ENCODE assay signal across 8 cellular contexts in genomic region chrX:110167952-110168451, GRCh38.
A peak's percentile ranks its signal among the peaks of the same experiment; 100 is the strongest.
DNase-seq lines count a peak whose midpoint lies in the region; ATAC-seq and TF ChIP-seq lines count a peak whose summit lies in the region.

No MANE protein-coding gene starts in this region.

- POLR2A ChIA-PET in Caco-2 (lab: Charles Lee) = no interaction called here

- DNase-seq in Caco-2 = peak in 1 of 2 experiments; percentile 14
- no peak for DNase-seq in LNCaP clone FGC (ENCODE audit: low read depth)
- peak; percentile 30 for DNase-seq in activated T-cell treated with anti-CD3 and anti-CD28 coated beads for 4 hours
- peak in 1 of 2 donors; percentile 53 for DNase-seq in fibroblast of lung (ENCODE audit: low read depth in 2 of 2)
- DNase-seq in stimulated activated CD4-positive, alpha-beta T cell treated with anti-CD3 and anti-CD28 coated beads, Interleukin-12 subunit alpha, Interleukin-12 subunit beta, amount 100 ng/mL, for 24 hours (ENCODE audit: low read depth in 2 of 2) = peak; percentile 5 to 23
- no peak for DNase-seq in GDM1 (lab: John Stamatoyannopoulos, UW)
- DNase-seq in superior temporal gyrus (ENCODE audit: extremely low spot score) = no peak

- H3K27ac Mint-ChIP-seq in Caco-2 (ENCODE audit: unreplicated experiment) = no peak overlapping the region

- no peak overlapping the region for H2AFZ ChIP-seq in fibroblast of lung (ENCODE audit: low read length)

- H3K4me1 ChIP-seq in Caco-2 = no peaks in the 10 kb centered on the region
- no peaks in the 10 kb centered on the region for H3K4me1 ChIP-seq in fibroblast of lung (ENCODE audit: control insufficient read depth, extremely low read depth, insufficient read depth, low read length)

- no peak overlapping the region for H3K9ac ChIP-seq in fibroblast of lung (ENCODE audit: insufficient read depth, low read length)

- H3K4me1 Mint-ChIP-seq in Caco-2 (ENCODE audit: low read depth, unreplicated experiment) = no peaks in the 10 kb centered on the region

- H3K4me3 ChIP-seq in Caco-2 (ENCODE audit: low read depth, low read length) = no peak overlapping the region
- H3K4me3 ChIP-seq in LNCaP clone FGC (ENCODE audit: low read depth, low read length) = no peak overlapping the region
- no peak overlapping the region for H3K4me3 ChIP-seq in fibroblast of lung (replicated peaks in 1 of 4; ENCODE audit: control extremely low read depth in 1 of 4, insufficient read depth in 1 of 4, low read depth in 3 of 4, low read length in 4 of 4)

- H3K79me2 ChIP-seq in fibroblast of lung (ENCODE audit: control insufficient read depth, insufficient read depth, low read length) = no peaks in the 10 kb centered on the region

- BruUV-seq in Caco-2 (replicated peaks; lab: Mats Ljungman, UMichigan) = no TSS peak

- no peak overlapping the region for H3K4me2 ChIP-seq in fibroblast of lung (ENCODE audit: extremely low read depth, insufficient read depth, low read length)

- H3K27me3 Mint-ChIP-seq in Caco-2 (ENCODE audit: insufficient read depth, unreplicated experiment) = no peaks in the 10 kb centered on the region

- H3K9me3 ChIP-seq in Caco-2 = no peaks in the 10 kb centered on the region
- H3K9me3 ChIP-seq in fibroblast of lung (ENCODE audit: control insufficient read depth, insufficient read depth, low read depth, low read length) = no peaks in the 10 kb centered on the region

- H4K20me1 ChIP-seq in fibroblast of lung (ENCODE audit: control insufficient read depth, extremely low read depth, insufficient read depth, low read length) = no peaks in the 10 kb centered on the region

- H3K4me3 Mint-ChIP-seq in Caco-2 (ENCODE audit: unreplicated experiment) = no peak overlapping the region

- ATAC-seq in HG02938 (IDR thresholded peaks at IDR 0.05; ENCODE audit: unreplicated experiment) = no peak

- CTCF ChIA-PET in Caco-2 (lab: Charles Lee) = interaction anchor here (0.6 to 1.7 kb wide), 3 partner anchors 116 to 233 kb away, joined by 3 to 4 read pairs (median 4); no protein-coding TSS in a partner anchor

- intact Hi-C loops in Caco-2 (cut with micrococcal nuclease; ENCODE audit: unreplicated experiment) = loop anchor here (10.0 kb wide), 1 partner anchor 147 kb away; the partner anchor contains the start of gene AMMECR1

- H3K36me3 ChIP-seq in Caco-2 (ENCODE audit: control insufficient read depth, insufficient read depth, low read length) = no peaks in the 10 kb centered on the region
- H3K36me3 ChIP-seq in fibroblast of lung (ENCODE audit: control insufficient read depth, insufficient read depth, low read length) = no peaks in the 10 kb centered on the region

- peak; percentile 37 to 39 for TF ChIP-seq CTCF in Caco-2 (IDR thresholded peaks at IDR 0.05; ENCODE audit: insufficient read depth in 1 of 2, low read depth in 1 of 2, low read length in 1 of 2, severe bottlenecking in 1 of 2, unreplicated experiment in 1 of 2)
- peak; percentile 44 for TF ChIP-seq CTCF in LNCaP clone FGC (IDR thresholded peaks at IDR 0.05; ENCODE audit: control insufficient read depth, extremely low read depth, insufficient read depth)
- peak; percentile 21 to 47 for TF ChIP-seq CTCF in fibroblast of lung (conservative IDR thresholded peaks at IDR 0.05 in 1 of 2, IDR thresholded peaks at IDR 0.05 in 1 of 2; ENCODE audit: low read depth in 1 of 2, low read length in 2 of 2)

- peaks cover 13% of the 10 kb centered on the region for H3K36me3 Mint-ChIP-seq in Caco-2 (ENCODE audit: insufficient read depth, unreplicated experiment)

- H3K27me3 ChIP-seq in Caco-2 (replicated peaks; ENCODE audit: control insufficient read depth, insufficient read depth, low read length) (no peaks in the 10 kb centered on the region), fibroblast of lung (ENCODE audit: control insufficient read depth, insufficient read depth, low read length) (no peaks in the 10 kb centered on the region)

- H3K9me3 Mint-ChIP-seq in Caco-2 (ENCODE audit: unreplicated experiment) = no peaks in the 10 kb centered on the region

- no peak overlapping the region for H3K27ac ChIP-seq in fibroblast of lung (ENCODE audit: insufficient read depth, low read length)

Comparison
In these comparisons a context has a peak if more than half of its experiments do, and no peak if none do; other contexts are left out.
1. DNase-seq: peak in activated T-cell treated with anti-CD3 and anti-CD28 coated beads for 4 hours (single experiment) and stimulated activated CD4-positive, alpha-beta T cell treated with anti-CD3 and anti-CD28 coated beads, Interleukin-12 subunit alpha, Interleukin-12 subunit beta, amount 100 ng/mL, for 24 hours (2 of 2); none in LNCaP clone FGC (single experiment), GDM1 (single experiment) and superior temporal gyrus (single experiment).
2. Peak in every context shown above with its lines, with median percentiles within 50 percentile points of each other: CTCF ChIP-seq.